In the genomic region with DNA sequence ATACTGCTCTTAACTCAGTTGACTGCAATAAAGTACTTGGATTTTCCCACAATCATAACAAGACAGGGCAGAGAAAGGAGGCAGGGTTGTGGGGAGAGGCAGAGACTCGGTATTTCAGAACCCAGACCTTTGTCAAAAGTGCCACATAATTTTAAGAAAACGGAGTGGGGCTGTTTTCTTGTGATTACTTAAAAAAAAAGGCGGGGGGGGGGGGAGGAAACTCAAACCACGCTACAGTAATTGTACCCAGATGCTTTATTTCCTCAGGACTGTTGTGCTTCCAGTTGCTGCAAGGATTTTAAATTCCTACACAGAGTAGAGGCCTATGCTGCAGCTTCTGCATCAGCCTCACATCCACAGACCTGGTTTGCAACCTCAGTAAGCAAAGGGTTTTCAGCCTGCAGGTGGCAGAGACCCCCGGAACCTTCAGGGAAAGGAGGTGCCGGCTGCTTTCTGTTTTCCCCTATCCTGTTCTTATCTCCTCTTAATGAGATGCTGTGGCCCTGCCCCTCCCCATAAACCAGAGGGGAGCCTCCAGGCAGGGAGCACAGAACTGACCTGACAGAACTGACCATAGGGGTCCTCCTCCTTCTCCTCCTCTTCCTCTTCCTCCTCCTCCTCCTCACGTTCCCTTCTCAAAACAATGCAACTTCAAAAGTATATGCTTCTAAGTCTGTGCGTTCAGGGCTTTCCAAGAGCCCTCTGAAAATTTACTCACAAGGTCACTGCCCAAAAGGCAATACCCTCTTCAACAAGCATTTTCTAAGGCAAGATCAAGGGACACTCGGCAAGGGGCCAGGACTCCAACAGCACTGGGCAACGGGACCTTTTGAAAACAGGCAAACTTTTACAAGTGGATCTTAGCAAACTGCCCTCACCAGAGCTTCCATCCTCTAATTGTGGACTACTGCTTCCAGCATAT, we compare ENCODE assay signal across 11 cellular contexts. TPM values are rescaled to one million over a fixed set of nuclear protein-coding genes. Genes with fewer than 3 reads are reported as not detected.
DNase-seq lines count a peak whose midpoint lies in the region; ATAC-seq and TF ChIP-seq lines count a peak whose summit lies in the region.
"Had no signal": no experiment of that assay in that cellular context is flagged by ENCODE, and none has a peak within 500 bp of the region (broad histone marks: within the 10 kb centered on the region; RNA-seq: fewer than 3 reads in every experiment).

No MANE protein-coding gene starts in this region.

- POLR2A ChIA-PET in CD8-positive, alpha-beta T cell (lab: Charles Lee), result no interaction called here
- POLR2A ChIA-PET in naive thymus-derived CD8-positive, alpha-beta T cell (lab: Charles Lee), result no interaction called here

- H3K9me3 ChIP-seq in CD8-positive, alpha-beta T cell (ENCODE audit: low read length), result no peaks in the 10 kb centered on the region
- H3K9me3 ChIP-seq: neutrophil had no signal

- H3K9me3 Mint-ChIP-seq in CD8-positive, alpha-beta T cell, result no peaks in the 10 kb centered on the region
- H3K9me3 Mint-ChIP-seq in endothelial cell (ENCODE audit: unreplicated experiment) (no peaks in the 10 kb centered on the region), Calu3 (ENCODE audit: low read depth, unreplicated experiment) (no peaks in the 10 kb centered on the region)
- no peaks in the 10 kb centered on the region for H3K9me3 Mint-ChIP-seq in naive thymus-derived CD8-positive, alpha-beta T cell

- H3K27ac Mint-ChIP-seq in CD8-positive, alpha-beta T cell, result no peak overlapping the region
- H3K27ac Mint-ChIP-seq in endothelial cell (ENCODE audit: unreplicated experiment) (no peak overlapping the region), Calu3 (ENCODE audit: unreplicated experiment) (no peak overlapping the region)
- H3K27ac Mint-ChIP-seq in naive thymus-derived CD8-positive, alpha-beta T cell, result peak overlapping the region in 7 of 10 donors; percentile 1 to 80 (median 30)

- H3K27ac ChIP-seq in CD8-positive, alpha-beta T cell (ENCODE audit: low read depth, low read length), result no peak overlapping the region
- H3K27ac ChIP-seq: neutrophil had no signal

- no peaks in the 10 kb centered on the region for H3K27me3 Mint-ChIP-seq in CD8-positive, alpha-beta T cell (ENCODE audit: low read depth)
- H3K27me3 Mint-ChIP-seq in endothelial cell (ENCODE audit: unreplicated experiment) (peaks cover 3% of the 10 kb centered on the region), Calu3 (ENCODE audit: unreplicated experiment) (peaks cover 50% of the 10 kb centered on the region)
- H3K27me3 Mint-ChIP-seq in naive thymus-derived CD8-positive, alpha-beta T cell, result no peaks in the 10 kb centered on the region

- peaks cover 34% of the 10 kb centered on the region for H3K4me1 Mint-ChIP-seq in CD8-positive, alpha-beta T cell (ENCODE audit: low read depth)
- peaks cover 46% of the 10 kb centered on the region for H3K4me1 Mint-ChIP-seq in endothelial cell (ENCODE audit: unreplicated experiment)
- H3K4me1 Mint-ChIP-seq in naive thymus-derived CD8-positive, alpha-beta T cell, result peaks cover 32 to 56% (median 35%) of the 10 kb centered on the region in 4 donors
- no peaks in the 10 kb centered on the region for H3K4me1 Mint-ChIP-seq in Calu3 (ENCODE audit: low read depth, unreplicated experiment)

- H3K4me1 ChIP-seq in CD8-positive, alpha-beta T cell (ENCODE audit: insufficient read depth, low read length), result peaks cover 44% of the 10 kb centered on the region

- CTCF ChIA-PET in CD8-positive, alpha-beta T cell (lab: Charles Lee), result interaction anchor here (1.5 kb wide), 1 partner anchor 259 kb away, joined by 4 read pairs; no protein-coding TSS in a partner anchor
- CTCF ChIA-PET in Calu3 (lab: Charles Lee), result no interaction called here

- no peak overlapping the region for H3K4me3 ChIP-seq in CD8-positive, alpha-beta T cell (ENCODE audit: low read depth, low read length)

- ATAC-seq in CD8-positive, alpha-beta T cell, result no peak
- ATAC-seq in HG02610 (IDR thresholded peaks at IDR 0.05; ENCODE audit: unreplicated experiment) (peak; percentile 19), GM19328 (IDR thresholded peaks at IDR 0.05; ENCODE audit: unreplicated experiment) (no peak), GM18502 (IDR thresholded peaks at IDR 0.05; ENCODE audit: poor library complexity, unreplicated experiment) (no peak)
- no peak for ATAC-seq in naive thymus-derived CD8-positive, alpha-beta T cell

- no peak for TF ChIP-seq CTCF in CD8-positive, alpha-beta T cell (IDR thresholded peaks at IDR 0.05)
- TF ChIP-seq CTCF in endothelial cell (IDR thresholded peaks at IDR 0.05; ENCODE audit: unreplicated experiment), result no peak
- TF ChIP-seq CTCF in Calu3 (IDR thresholded peaks at IDR 0.05; ENCODE audit: unreplicated experiment), result no peak

- no TSS peak for BruUV-seq in Calu3 (replicated peaks; lab: Mats Ljungman, UMichigan)

- no peak for DNase-seq in CD8-positive, alpha-beta T cell
- DNase-seq in endothelial cell (ENCODE audit: low spot score) (no peak), Calu3 (no peak), NCI-H2081 treated with DMSO at 0.1 percent for 48 hours (lab: John Stamatoyannopoulos, UW) (no peak)
- DNase-seq in naive thymus-derived CD8-positive, alpha-beta T cell, result peak in 1 of 10 donors; percentile 16
- DNase-seq: activated gamma-delta T cell, NCI-H1417 treated with DMSO at 0.1 percent for 48 hours had no signal

- peak overlapping the region; percentile 60 for H3K4me3 Mint-ChIP-seq in CD8-positive, alpha-beta T cell
- peak overlapping the region; percentile 52 for H3K4me3 Mint-ChIP-seq in endothelial cell (ENCODE audit: unreplicated experiment)
- peak overlapping the region in 8 of 10 donors; percentile 22 to 67 (median 60) for H3K4me3 Mint-ChIP-seq in naive thymus-derived CD8-positive, alpha-beta T cell
- no peak overlapping the region for H3K4me3 Mint-ChIP-seq in Calu3 (ENCODE audit: low read depth, unreplicated experiment)

- H3K36me3 ChIP-seq in CD8-positive, alpha-beta T cell (ENCODE audit: insufficient read depth, low read length), result peaks cover 1% of the 10 kb centered on the region
- H3K36me3 ChIP-seq: neutrophil had no signal

- intact Hi-C loops in CD8-positive, alpha-beta T cell (cut with DNase I, micrococcal nuclease), result loop anchor here in 1 of 2 experiments (10.0 kb wide), 2 partner anchors 139 to 241 kb away; no protein-coding TSS in a partner anchor
- intact Hi-C loops in Calu3 (cut with micrococcal nuclease; ENCODE audit: unreplicated experiment), result loop anchor here (10.0 kb wide), 1 partner anchor 431 kb away; no protein-coding TSS in a partner anchor

- H3K36me3 Mint-ChIP-seq in CD8-positive, alpha-beta T cell, result peaks cover 26% of the 10 kb centered on the region
- H3K36me3 Mint-ChIP-seq in endothelial cell (ENCODE audit: low read depth, unreplicated experiment) (peaks cover 23% of the 10 kb centered on the region), Calu3 (ENCODE audit: insufficient read depth, unreplicated experiment) (no peaks in the 10 kb centered on the region)
- H3K36me3 Mint-ChIP-seq in naive thymus-derived CD8-positive, alpha-beta T cell, result peaks cover 9 to 23% (median 12%) of the 10 kb centered on the region in 3 donors

- no peaks in the 10 kb centered on the region for H3K27me3 ChIP-seq in CD8-positive, alpha-beta T cell (ENCODE audit: insufficient read depth, low read length)

RNA-seq across cellular contexts. Expression of a gene that starts 7.5 kb away (rescaled TPM):
- 10 to 100 TPM; 15.8 to 20.9 TPM for total RNA-seq in CD8-positive, alpha-beta T cell
- total RNA-seq in endothelial cell (ENCODE audit: unreplicated experiment) (44.8 TPM), Calu3 (2022) (0.45 and 0.49 TPM in 2 replicates)
- total RNA-seq in naive thymus-derived CD8-positive, alpha-beta T cell, result 10 to 100 TPM; 21.3 to 22.2 TPM
- polyA plus RNA-seq in naive thymus-derived CD8-positive, alpha-beta T cell, result 1 to 10 TPM; 1.8 to 6.7 (median 3.0) TPM

Comparison
In these comparisons a context has a peak if more than half of its experiments do, and no peak if none do; other contexts are left out.
1. H3K27ac Mint-ChIP-seq: peak in naive thymus-derived CD8-positive, alpha-beta T cell (7 of 10); none in CD8-positive, alpha-beta T cell (single experiment), endothelial cell (single experiment) and Calu3 (single experiment).
2. RNA of a gene that starts 7.5 kb away (total RNA-seq): 44.8 TPM in endothelial cell (single experiment), 21.3 to 22.2 TPM in naive thymus-derived CD8-positive, alpha-beta T cell and 15.8 to 20.9 TPM in CD8-positive, alpha-beta T cell; 0.45 to 0.49 TPM in Calu3; every median in the first group is over 10 times any median in the second.